In genomic region chr10:130493021-130493420, GRCh38 we compare ENCODE assay signal across 20 cellular contexts.
DNase-seq lines count a peak whose midpoint lies in the region; ATAC-seq, FAIRE-seq and TF ChIP-seq lines count a peak whose summit lies in the region.
"Had no signal": no experiment of that assay in that cellular context is flagged by ENCODE, and none has a peak within 500 bp of the region (broad histone marks: within the 10 kb centered on the region; RNA-seq: fewer than 3 reads in every experiment).

No MANE protein-coding gene starts in this region.

- H3K14ac ChIP-seq in neuronal stem cell (ENCODE audit: low read length), result peak overlapping the region; percentile 25

- H3K4me1 ChIP-seq in heart left ventricle (no peaks in the 10 kb centered on the region), Peyer's patch (no peaks in the 10 kb centered on the region), neuronal stem cell (ENCODE audit: control insufficient read depth in 2 of 2, insufficient read depth in 1 of 2, low read depth in 1 of 2, low read length in 2 of 2) (no peaks in the 10 kb centered on the region), sigmoid colon (no peaks in the 10 kb centered on the region)

- no peak overlapping the region for H2AFZ ChIP-seq in neuronal stem cell (ENCODE audit: low read length)
- H2AFZ ChIP-seq: GM23248 had no signal

- intact Hi-C loops in cardiac septum (cut with DNase I), result no loop called here
- intact Hi-C loops in heart left ventricle (cut with DNase I), result no loop called here
- intact Hi-C loops in sigmoid colon (cut with DNase I), result no loop called here

- no peak overlapping the region for H3K27ac ChIP-seq in heart left ventricle
- H3K27ac ChIP-seq in Peyer's patch, result no peak overlapping the region
- no peak overlapping the region for H3K27ac ChIP-seq in neuronal stem cell (replicated peaks; ENCODE audit: low read length)
- no peak overlapping the region for H3K27ac ChIP-seq in sigmoid colon
- H3K27ac ChIP-seq in brain microvascular endothelial cell, result no peak overlapping the region
- H3K27ac ChIP-seq: BLaER1, GM23248 had no signal

- TF ChIP-seq EP300 in sigmoid colon (IDR thresholded peaks at IDR 0.05), result no peak

- no peak overlapping the region for H2BK15ac ChIP-seq in neuronal stem cell (ENCODE audit: low read length)

- no peak overlapping the region for H3K4me2 ChIP-seq in neuronal stem cell (ENCODE audit: insufficient read depth, low read length, poor library complexity, severe bottlenecking)
- H3K4me2 ChIP-seq: BLaER1 had no signal

- H4K8ac ChIP-seq in neuronal stem cell (ENCODE audit: low read depth, low read length), result no peak overlapping the region

- no peak overlapping the region for H2BK120ac ChIP-seq in neuronal stem cell (ENCODE audit: low read depth, low read length)

- DNase-seq in cardiac septum (ENCODE audit: low spot score), result peak; percentile 53
- no peak for DNase-seq in heart left ventricle
- peak in 2 of 3 donors; percentile 13 to 21 for DNase-seq in Peyer's patch
- no peak for DNase-seq in neuronal stem cell (ENCODE audit: low spot score)
- peak; percentile 40 for DNase-seq in sigmoid colon
- no peak for DNase-seq in NCI-H2029 treated with DMSO at 0.1 percent for 48 hours (lab: John Stamatoyannopoulos, UW)
- no peak for DNase-seq in brain microvascular endothelial cell
- DNase-seq in H54 (ENCODE audit: insufficient read length, low spot score), result no peak
- DNase-seq: 8988T; Calu3; CD8-positive, alpha-beta T cell; DMS79 treated with DMSO at 0.1 percent for 48 hours; GF-D8; GM23248; H7; HFFc6 had no signal

- no peak for FAIRE-seq in H54 (lab: Jason Lieb, UNC)
- FAIRE-seq: GM19239, HepG2 had no signal

- no peak for ATAC-seq in heart left ventricle
- ATAC-seq: CD8-positive, alpha-beta T cell; HCT116; HepG2 had no signal

- H3K9ac ChIP-seq in neuronal stem cell (ENCODE audit: low read depth, low read length, poor library complexity), result no peak overlapping the region
- H3K9ac ChIP-seq: BLaER1, GM23248 had no signal

- no peaks in the 10 kb centered on the region for H3K27me3 ChIP-seq in heart left ventricle
- no peaks in the 10 kb centered on the region for H3K27me3 ChIP-seq in Peyer's patch
- no peaks in the 10 kb centered on the region for H3K27me3 ChIP-seq in neuronal stem cell (ENCODE audit: control insufficient read depth in 3 of 3, insufficient read depth in 3 of 3, low read depth in 1 of 3, low read length in 3 of 3)
- no peaks in the 10 kb centered on the region for H3K27me3 ChIP-seq in sigmoid colon
- no peaks in the 10 kb centered on the region for H3K27me3 ChIP-seq in brain microvascular endothelial cell (replicated peaks)
- H3K27me3 ChIP-seq: BLaER1 had no signal

- TF ChIP-seq CTCF in heart left ventricle (IDR thresholded peaks at IDR 0.05), result no peak
- no peak for TF ChIP-seq CTCF in Peyer's patch (IDR thresholded peaks at IDR 0.05)
- TF ChIP-seq CTCF in sigmoid colon (IDR thresholded peaks at IDR 0.05), result no peak
- TF ChIP-seq CTCF in brain microvascular endothelial cell (IDR thresholded peaks at IDR 0.05; ENCODE audit: low read depth, low read length, missing control alignments), result no peak

- H3K36me3 ChIP-seq in heart left ventricle (no peaks in the 10 kb centered on the region), Peyer's patch (no peaks in the 10 kb centered on the region), neuronal stem cell (replicated peaks in 1 of 2; ENCODE audit: control insufficient read depth in 2 of 2, insufficient read depth in 2 of 2, low read length in 2 of 2) (no peaks in the 10 kb centered on the region), sigmoid colon (no peaks in the 10 kb centered on the region), brain microvascular endothelial cell (replicated peaks) (no peaks in the 10 kb centered on the region)
- H3K36me3 ChIP-seq: BLaER1 had no signal

- in situ Hi-C loops in brain microvascular endothelial cell (cut with HindIII; ENCODE audit: low pct_ligation_motif_present, low sequenced_read_pairs), result no loop called here

- no peak overlapping the region for H2BK5ac ChIP-seq in neuronal stem cell (ENCODE audit: low read length)

- WGBS in heart left ventricle, 4 donors, result 79 to 84% (median 82%) methylated on average over 10 to 13 of the region's 13 CpGs
- WGBS in neuronal stem cell (ENCODE audit: extremely low coverage in 2 of 2, insufficient read length in 2 of 2, insufficient replicate concordance in 1 of 2), 2 donors, result no CpG with 5 or more reads among the region's 13 CpGs
- WGBS in sigmoid colon, 2 donors, result 87 to 88% methylated on average over 13 of the region's 13 CpGs

- no peak overlapping the region for H3K4ac ChIP-seq in neuronal stem cell (ENCODE audit: low read length)

- H3K79me1 ChIP-seq in neuronal stem cell (ENCODE audit: low read depth, low read length), result no peaks in the 10 kb centered on the region

- no peak overlapping the region for H3K23ac ChIP-seq in neuronal stem cell (ENCODE audit: low read depth, low read length, poor library complexity)

- H2AK5ac ChIP-seq in neuronal stem cell (ENCODE audit: low read depth, low read length), result peak overlapping the region; percentile 58

- H3K18ac ChIP-seq in neuronal stem cell (ENCODE audit: low read length), result no peak overlapping the region

- no peak overlapping the region for H4K91ac ChIP-seq in neuronal stem cell (ENCODE audit: low read depth, low read length, poor library complexity)

- H3K4me3 ChIP-seq in heart left ventricle (no peak overlapping the region), Peyer's patch (no peak overlapping the region), neuronal stem cell (ENCODE audit: low read length in 2 of 2) (no peak overlapping the region), sigmoid colon (no peak overlapping the region), brain microvascular endothelial cell (ENCODE audit: low read depth, low read length) (no peak overlapping the region)
- H3K4me3 ChIP-seq: BLaER1, GM23248 had no signal

- no peaks in the 10 kb centered on the region for H3K9me3 ChIP-seq in heart left ventricle
- no peaks in the 10 kb centered on the region for H3K9me3 ChIP-seq in Peyer's patch
- no peaks in the 10 kb centered on the region for H3K9me3 ChIP-seq in neuronal stem cell (replicated peaks in 1 of 2; ENCODE audit: control insufficient read depth in 2 of 2, insufficient read depth in 1 of 2, low read depth in 1 of 2, low read length in 2 of 2)
- no peaks in the 10 kb centered on the region for H3K9me3 ChIP-seq in sigmoid colon
- H3K9me3 ChIP-seq: BLaER1 had no signal

- no peak overlapping the region for H2BK12ac ChIP-seq in neuronal stem cell (ENCODE audit: low read length)

- TF ChIP-seq POLR2A in heart left ventricle (IDR thresholded peaks at IDR 0.05) (no peak), Peyer's patch (IDR thresholded peaks at IDR 0.05) (no peak), sigmoid colon (IDR thresholded peaks at IDR 0.05) (no peak), H54 (IDR thresholded peaks at IDR 0.05; ENCODE audit: low read depth, low read length) (no peak)

Comparison
In these comparisons a context has a peak if more than half of its experiments do, and no peak if none do; other contexts are left out.
1. DNase-seq: peak in cardiac septum (single experiment), Peyer's patch (2 of 3) and sigmoid colon (single experiment); none in heart left ventricle (0 of 5), neuronal stem cell (single experiment), NCI-H2029 treated with DMSO at 0.1 percent for 48 hours (single experiment), brain microvascular endothelial cell (single experiment) and H54 (single experiment).